ENCODE assay signal across 27 cellular contexts in the genomic region with DNA sequence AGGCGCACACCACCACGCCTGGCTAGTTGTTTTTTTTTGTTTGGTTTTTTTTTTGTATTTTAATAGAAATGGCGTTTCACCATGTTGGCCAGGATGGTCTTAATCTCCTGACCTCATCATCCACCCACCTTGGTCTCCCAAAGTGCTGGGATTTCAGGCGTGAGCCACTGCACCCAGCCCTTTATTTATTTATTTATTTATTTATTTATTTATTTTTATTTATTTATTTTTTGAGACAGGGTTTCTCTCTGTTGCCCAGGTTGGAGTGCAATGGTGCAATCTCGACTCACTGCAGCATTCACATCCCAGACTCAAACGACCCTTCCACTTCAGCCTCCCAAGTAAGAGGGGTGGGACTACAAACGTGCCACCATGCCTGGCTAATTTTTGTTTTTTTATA.
"Had no signal": no experiment of that assay in that cellular context is flagged by ENCODE, and none has a peak within 500 bp of the region (broad histone marks: within the 10 kb centered on the region; RNA-seq: fewer than 3 reads in every experiment).

No MANE protein-coding gene starts in this region.

- ATAC-seq: stimulated activated effector memory CD8-positive, alpha-beta T cell treated with anti-CD3 and anti-CD28 coated beads, Interleukin-12 subunit alpha, Interleukin-12 subunit beta, amount 100 ng/mL, for 72 hours; stimulated activated memory B cell treated with anti-CD40 and anti-IgM and Interleukin-4, amounts not matched to agents 10 μg/mL and 1 μg/mL and 100 μg/mL, for 72 hours; stimulated activated naive B cell treated with anti-CD40 and anti-IgM and Interleukin-4, amounts not matched to agents 10 μg/mL and 1 μg/mL and 100 μg/mL, for 72 hours; stimulated activated naive CD8-positive, alpha-beta T cell treated with anti-CD3 and anti-CD28 coated beads, Interleukin-15, amount 100 ng/mL, for 72 hours; stimulated activated naive CD8-positive, alpha-beta T cell treated with anti-CD3 and anti-CD28 coated beads, Interleukin-15, Interleukin-2, amounts not matched to agents 100 U/mL and 50 U/mL, for 24 hours; upper lobe of right lung had no signal

- H3K4me3 ChIP-seq: stomach, suprapubic skin, testis, thoracic aorta, thyroid gland, tibial artery, tibial nerve, transverse colon, upper lobe of left lung, upper lobe of right lung, uterus, vagina had no signal

- DNase-seq: stimulated activated CD4-positive, alpha-beta T cell treated with anti-CD3 and anti-CD28 coated beads, Interleukin-2, amount 100 ng/mL, for 48 hours; stimulated activated CD4-positive, alpha-beta T cell treated with anti-CD3 and anti-CD28 coated beads, Interleukin-4, amount 100 ng/mL, for 1 hour; stimulated activated CD4-positive, alpha-beta T cell treated with anti-CD3 and anti-CD28 coated beads, Interleukin-4, amount 100 ng/mL, for 24 hours; stimulated activated CD4-positive, alpha-beta T cell treated with anti-CD3 and anti-CD28 coated beads, Interleukin-4, amount 100 ng/mL, for 4 hours; stimulated activated CD8-positive, alpha-beta memory T cell treated with anti-CD3 and anti-CD28 coated beads, Interleukin-4, amount 100 ng/mL, for 48 hours; stimulated activated naive B cell treated with anti-CD40 and anti-IgM and Interleukin-4, amounts not matched to agents 10 μg/mL and 1 μg/mL and 100 μg/mL, for 72 hours; stimulated activated naive CD4-positive, alpha-beta T cell; stimulated activated naive CD4-positive, alpha-beta T cell treated with Interleukin-2 at 50 U/mL for 16 hours; stimulated activated naive CD8-positive, alpha-beta T cell treated with anti-CD3 and anti-CD28 coated beads, Interleukin-15, amount 100 ng/mL, for 72 hours; stimulated activated naive CD8-positive, alpha-beta T cell treated with anti-CD3 and anti-CD28 coated beads, Interleukin-15, Interleukin-2, amounts not matched to agents 100 U/mL and 50 U/mL, for 24 hours; stomach; substantia nigra; testis; thyroid gland; tibial artery; transverse colon; trophoblast cell; upper lobe of left lung; upper lobe of right lung; uterus had no signal

- FAIRE-seq: urothelium cell line had no signal

- H3K27ac ChIP-seq: stomach, suprapubic skin, testis, thoracic aorta, thyroid gland, tibial artery, tibial nerve, transverse colon, upper lobe of left lung, upper lobe of right lung, uterus, vagina had no signal

- H3K9me3 ChIP-seq: stomach, suprapubic skin, testis, thoracic aorta, thyroid gland, tibial artery, tibial nerve, transverse colon, upper lobe of left lung, upper lobe of right lung, uterus, vagina had no signal

- H3K36me3 ChIP-seq: stomach, suprapubic skin, thoracic aorta, thyroid gland, tibial artery, tibial nerve, transverse colon, upper lobe of left lung, upper lobe of right lung, uterus, vagina had no signal

- H3K4me1 ChIP-seq: stomach, suprapubic skin, testis, thyroid gland, tibial artery, tibial nerve, transverse colon, upper lobe of left lung, upper lobe of right lung, uterus, vagina had no signal
